In the genomic region with DNA sequence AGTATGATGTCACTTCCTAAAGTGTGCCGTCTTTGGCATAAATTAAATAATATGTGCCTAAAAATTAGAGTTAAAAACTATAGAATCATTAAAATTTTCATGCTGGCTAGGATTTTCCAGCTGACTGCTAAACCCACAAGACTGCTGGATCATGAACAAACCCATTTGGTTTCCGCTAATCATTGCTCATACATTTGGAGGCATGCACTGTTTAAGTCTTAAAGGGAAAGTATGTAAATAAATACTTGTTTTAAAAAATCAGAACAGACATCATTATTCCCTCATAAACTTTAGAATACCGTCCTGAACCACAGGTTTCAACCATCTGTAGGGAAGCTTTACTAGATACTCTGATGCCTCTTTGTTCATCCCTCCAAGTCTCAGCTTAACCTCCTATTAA, we compare ENCODE assay signal across 1 cellular context.
TF ChIP-seq lines count a peak whose summit lies in the region.

No MANE protein-coding gene starts in this region.

TF ChIP-seq in SK-N-SH, 30 proteins besides CTCF, POLR2A, EP300 and RAD21:
- TF ChIP-seq NFIC (IDR thresholded peaks at IDR 0.05; ENCODE audit: borderline replicate concordance) (no peak), FOXJ3 (CRISPR knock-in tag; IDR thresholded peaks at IDR 0.05) (no peak), EZH2phosphoT487 (IDR thresholded peaks at IDR 0.05; ENCODE audit: borderline replicate concordance, low read depth) (no peak), SMC3 (IDR thresholded peaks at IDR 0.05; ENCODE audit: low read depth, low read length) (no peak), RCOR1 (IDR thresholded peaks at IDR 0.05; ENCODE audit: low read length) (no peak), FOSL2 (IDR thresholded peaks at IDR 0.05; ENCODE audit: borderline replicate concordance, low read depth) (no peak), CHD2 (IDR thresholded peaks at IDR 0.05; ENCODE audit: low read length, partially characterized antibody) (no peak), POLR2AphosphoS5 (IDR thresholded peaks at IDR 0.05; ENCODE audit: low read depth, low read length) (no peak), YY1 (IDR thresholded peaks at IDR 0.05; ENCODE audit: low read depth) (no peak), GABPA (IDR thresholded peaks at IDR 0.05; ENCODE audit: low read depth) (no peak), GATA2 (CRISPR knock-in tag; IDR thresholded peaks at IDR 0.05) (no peak), SIN3A (IDR thresholded peaks at IDR 0.05; ENCODE audit: borderline replicate concordance, low read depth, low read length) (no peak), MEF2A (IDR thresholded peaks at IDR 0.05; ENCODE audit: borderline replicate concordance, low read depth) (no peak)
- TF ChIP-seq, protein P1, sequence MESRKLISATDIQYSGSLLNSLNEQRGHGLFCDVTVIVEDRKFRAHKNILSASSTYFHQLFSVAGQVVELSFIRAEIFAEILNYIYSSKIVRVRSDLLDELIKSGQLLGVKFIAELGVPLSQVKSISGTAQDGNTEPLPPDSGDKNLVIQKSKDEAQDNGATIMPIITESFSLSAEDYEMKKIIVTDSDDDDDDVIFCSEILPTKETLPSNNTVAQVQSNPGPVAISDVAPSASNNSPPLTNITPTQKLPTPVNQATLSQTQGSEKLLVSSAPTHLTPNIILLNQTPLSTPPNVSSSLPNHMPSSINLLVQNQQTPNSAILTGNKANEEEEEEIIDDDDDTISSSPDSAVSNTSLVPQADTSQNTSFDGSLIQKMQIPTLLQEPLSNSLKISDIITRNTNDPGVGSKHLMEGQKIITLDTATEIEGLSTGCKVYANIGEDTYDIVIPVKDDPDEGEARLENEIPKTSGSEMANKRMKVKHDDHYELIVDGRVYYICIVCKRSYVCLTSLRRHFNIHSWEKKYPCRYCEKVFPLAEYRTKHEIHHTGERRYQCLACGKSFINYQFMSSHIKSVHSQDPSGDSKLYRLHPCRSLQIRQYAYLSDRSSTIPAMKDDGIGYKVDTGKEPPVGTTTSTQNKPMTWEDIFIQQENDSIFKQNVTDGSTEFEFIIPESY (IDR thresholded peaks at IDR 0.05; ENCODE audit: borderline replicate concordance, low read depth) = no peak
- TF ChIP-seq, protein P2, sequence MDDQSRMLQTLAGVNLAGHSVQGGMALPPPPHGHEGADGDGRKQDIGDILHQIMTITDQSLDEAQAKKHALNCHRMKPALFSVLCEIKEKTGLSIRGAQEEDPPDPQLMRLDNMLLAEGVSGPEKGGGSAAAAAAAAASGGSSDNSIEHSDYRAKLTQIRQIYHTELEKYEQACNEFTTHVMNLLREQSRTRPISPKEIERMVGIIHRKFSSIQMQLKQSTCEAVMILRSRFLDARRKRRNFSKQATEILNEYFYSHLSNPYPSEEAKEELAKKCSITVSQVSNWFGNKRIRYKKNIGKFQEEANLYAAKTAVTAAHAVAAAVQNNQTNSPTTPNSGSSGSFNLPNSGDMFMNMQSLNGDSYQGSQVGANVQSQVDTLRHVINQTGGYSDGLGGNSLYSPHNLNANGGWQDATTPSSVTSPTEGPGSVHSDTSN (IDR thresholded peaks at IDR 0.05) = no peak
- TF ChIP-seq, protein P3, sequence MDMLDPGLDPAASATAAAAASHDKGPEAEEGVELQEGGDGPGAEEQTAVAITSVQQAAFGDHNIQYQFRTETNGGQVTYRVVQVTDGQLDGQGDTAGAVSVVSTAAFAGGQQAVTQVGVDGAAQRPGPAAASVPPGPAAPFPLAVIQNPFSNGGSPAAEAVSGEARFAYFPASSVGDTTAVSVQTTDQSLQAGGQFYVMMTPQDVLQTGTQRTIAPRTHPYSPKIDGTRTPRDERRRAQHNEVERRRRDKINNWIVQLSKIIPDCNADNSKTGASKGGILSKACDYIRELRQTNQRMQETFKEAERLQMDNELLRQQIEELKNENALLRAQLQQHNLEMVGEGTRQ (IDR thresholded peaks at IDR 0.05; ENCODE audit: borderline replicate concordance, low read depth, low read length) = no peak
- TF ChIP-seq, protein P4, sequence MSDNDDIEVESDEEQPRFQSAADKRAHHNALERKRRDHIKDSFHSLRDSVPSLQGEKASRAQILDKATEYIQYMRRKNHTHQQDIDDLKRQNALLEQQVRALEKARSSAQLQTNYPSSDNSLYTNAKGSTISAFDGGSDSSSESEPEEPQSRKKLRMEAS (IDR thresholded peaks at IDR 0.05; ENCODE audit: low read depth) = no peak
